Comparison of ENCODE assay signal across 12 cellular contexts in genomic region chr13:30832377-30832776, GRCh38.
"Had no signal": no experiment of that assay in that cellular context is flagged by ENCODE, and none has a peak within 500 bp of the region (broad histone marks: within the 10 kb centered on the region; RNA-seq: fewer than 3 reads in every experiment).

No MANE protein-coding gene starts in this region.

- H3K4me3 ChIP-seq: neural progenitor cell, right atrium auricular region, upper lobe of right lung had no signal

- H3K4me3 Mint-ChIP-seq: activated CD8-positive, alpha-beta memory T cell treated with anti-CD3 and anti-CD28 coated beads, Interleukin-2, amount 10 ng/mL, durations not matched to agents 7 days and 5 days; activated T-cell treated with anti-CD3 and anti-CD28 coated beads, Interleukin-2, amount 50 U/mL, for 24 hours; endodermal cell; stimulated activated naive B cell treated with anti-CD40 and anti-IgM and Interleukin-4, amounts not matched to agents 10 μg/mL and 1 μg/mL and 100 μg/mL, for 72 hours had no signal

- H3K27ac ChIP-seq: neural progenitor cell, right atrium auricular region, upper lobe of right lung had no signal

- H3K4me1 ChIP-seq: neural progenitor cell, right atrium auricular region, upper lobe of right lung had no signal

- ATAC-seq: activated CD4-positive, CD25-positive, alpha-beta regulatory T cell treated with anti-CD3 and anti-CD28 coated beads, Interleukin-2, amount 50 U/mL, for 24 hours had no signal

- H3K36me3 ChIP-seq: neural progenitor cell, right atrium auricular region, upper lobe of right lung had no signal

- H3K27ac Mint-ChIP-seq: activated CD8-positive, alpha-beta memory T cell treated with anti-CD3 and anti-CD28 coated beads, Interleukin-2, amount 10 ng/mL, durations not matched to agents 7 days and 5 days; activated naive CD4-positive, alpha-beta T cell treated with anti-CD3 and anti-CD28 coated beads, Interleukin-2, amount 50 U/mL, for 72 hours; endodermal cell; stimulated activated naive B cell treated with anti-CD40 and anti-IgM and Interleukin-4, amounts not matched to agents 10 μg/mL and 1 μg/mL and 100 μg/mL, for 72 hours had no signal

- H3K4me2 ChIP-seq: neural progenitor cell had no signal

- H2AFZ ChIP-seq: neural progenitor cell had no signal

- H3K27me3 ChIP-seq: neural progenitor cell, right atrium auricular region, upper lobe of right lung had no signal

- H3K9me3 ChIP-seq: right atrium auricular region, upper lobe of right lung had no signal

- H3K36me3 Mint-ChIP-seq: activated CD8-positive, alpha-beta memory T cell treated with anti-CD3 and anti-CD28 coated beads, Interleukin-2, amount 10 ng/mL, durations not matched to agents 7 days and 5 days; activated naive CD4-positive, alpha-beta T cell treated with anti-CD3 and anti-CD28 coated beads, Interleukin-2, amount 50 U/mL, for 72 hours; brain; neural progenitor cell; stimulated activated naive B cell treated with anti-CD40 and anti-IgM and Interleukin-4, amounts not matched to agents 10 μg/mL and 1 μg/mL and 100 μg/mL, for 72 hours had no signal

- H3K9me3 Mint-ChIP-seq: activated naive CD4-positive, alpha-beta T cell treated with anti-CD3 and anti-CD28 coated beads, Interleukin-2, amount 50 U/mL, for 72 hours; activated T-cell treated with anti-CD3 and anti-CD28 coated beads, Interleukin-2, amount 50 U/mL, for 24 hours; endodermal cell; stimulated activated naive B cell treated with anti-CD40 and anti-IgM and Interleukin-4, amounts not matched to agents 10 μg/mL and 1 μg/mL and 100 μg/mL, for 72 hours had no signal

- DNase-seq: activated effector memory CD4-positive, alpha-beta T cell treated with Interleukin-2 at 50 U/mL for 16 hours; amniotic stem cell; stimulated activated naive B cell treated with anti-CD40 and anti-IgM and Interleukin-4, amounts not matched to agents 10 μg/mL and 1 μg/mL and 100 μg/mL, for 72 hours had no signal

- H3K9ac ChIP-seq: neural progenitor cell had no signal
